ENCODE assay signal across 2 cellular contexts in the genomic region with DNA sequence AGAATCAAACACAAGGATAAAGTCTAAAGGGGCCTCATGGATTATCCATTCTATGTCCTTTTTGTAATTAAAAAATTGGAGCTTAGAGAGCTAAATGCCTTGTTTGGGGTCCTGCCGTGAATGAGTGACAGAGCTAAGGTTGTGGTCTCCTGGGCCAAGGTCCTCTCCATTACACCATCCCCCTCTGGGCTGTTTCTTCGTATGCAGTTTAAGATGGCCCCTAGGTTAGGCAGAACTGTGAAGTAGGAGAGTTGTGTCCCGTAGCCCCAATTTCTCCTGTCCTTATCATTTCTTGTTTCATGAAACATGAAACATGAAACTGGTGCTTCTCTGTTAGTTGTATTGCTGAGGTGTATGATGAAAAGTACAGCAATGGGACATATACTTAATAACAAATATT.
TF ChIP-seq lines count a peak whose summit lies in the region.

No MANE protein-coding gene starts in this region.

TF ChIP-seq in SK-N-SH, 30 proteins besides CTCF, POLR2A, EP300 and RAD21:
- TF ChIP-seq NRF1 (IDR thresholded peaks at IDR 0.05; ENCODE audit: low read depth, low read length) (no peak), RCOR1 (IDR thresholded peaks at IDR 0.05; ENCODE audit: low read length) (no peak), JUND (IDR thresholded peaks at IDR 0.05) (no peak), NFIC (IDR thresholded peaks at IDR 0.05; ENCODE audit: borderline replicate concordance) (no peak), RFX5 (IDR thresholded peaks at IDR 0.05; ENCODE audit: low read length) (no peak)
- TF ChIP-seq, protein P1, sequence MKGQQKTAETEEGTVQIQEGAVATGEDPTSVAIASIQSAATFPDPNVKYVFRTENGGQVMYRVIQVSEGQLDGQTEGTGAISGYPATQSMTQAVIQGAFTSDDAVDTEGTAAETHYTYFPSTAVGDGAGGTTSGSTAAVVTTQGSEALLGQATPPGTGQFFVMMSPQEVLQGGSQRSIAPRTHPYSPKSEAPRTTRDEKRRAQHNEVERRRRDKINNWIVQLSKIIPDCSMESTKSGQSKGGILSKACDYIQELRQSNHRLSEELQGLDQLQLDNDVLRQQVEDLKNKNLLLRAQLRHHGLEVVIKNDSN (IDR thresholded peaks at IDR 0.05; ENCODE audit: borderline replicate concordance, low read depth), result no peak
- TF ChIP-seq, protein P2, sequence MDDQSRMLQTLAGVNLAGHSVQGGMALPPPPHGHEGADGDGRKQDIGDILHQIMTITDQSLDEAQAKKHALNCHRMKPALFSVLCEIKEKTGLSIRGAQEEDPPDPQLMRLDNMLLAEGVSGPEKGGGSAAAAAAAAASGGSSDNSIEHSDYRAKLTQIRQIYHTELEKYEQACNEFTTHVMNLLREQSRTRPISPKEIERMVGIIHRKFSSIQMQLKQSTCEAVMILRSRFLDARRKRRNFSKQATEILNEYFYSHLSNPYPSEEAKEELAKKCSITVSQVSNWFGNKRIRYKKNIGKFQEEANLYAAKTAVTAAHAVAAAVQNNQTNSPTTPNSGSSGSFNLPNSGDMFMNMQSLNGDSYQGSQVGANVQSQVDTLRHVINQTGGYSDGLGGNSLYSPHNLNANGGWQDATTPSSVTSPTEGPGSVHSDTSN (IDR thresholded peaks at IDR 0.05), result no peak

TF ChIP-seq in endothelial cell of umbilical vein, 7 proteins besides CTCF, POLR2A, EP300 and RAD21:
- TF ChIP-seq FOS (IDR thresholded peaks at IDR 0.05; ENCODE audit: borderline replicate concordance, insufficient read depth, low read length) (no peak), EZH2 (IDR thresholded peaks at IDR 0.05; ENCODE audit: borderline replicate concordance, low read depth, low read length, severe bottlenecking) (no peak), MYC (IDR thresholded peaks at IDR 0.05; ENCODE audit: low read depth, low read length) (no peak), POLR2AphosphoS5 (IDR thresholded peaks at IDR 0.05; ENCODE audit: insufficient read depth, low read depth, low read length) (no peak), GATA2 (IDR thresholded peaks at IDR 0.05; ENCODE audit: insufficient read depth, insufficient read length, low read depth, low read length) (no peak), JUN (IDR thresholded peaks at IDR 0.05; ENCODE audit: borderline replicate concordance, insufficient read depth, insufficient read length, low read depth) (no peak)
- TF ChIP-seq, protein P3, sequence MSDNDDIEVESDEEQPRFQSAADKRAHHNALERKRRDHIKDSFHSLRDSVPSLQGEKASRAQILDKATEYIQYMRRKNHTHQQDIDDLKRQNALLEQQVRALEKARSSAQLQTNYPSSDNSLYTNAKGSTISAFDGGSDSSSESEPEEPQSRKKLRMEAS (IDR thresholded peaks at IDR 0.05; ENCODE audit: insufficient read depth, insufficient read length), result no peak
